ENCODE assay signal across 27 cellular contexts in genomic region chr3:198030726-198031125, GRCh38.
"Had no signal": no experiment of that assay in that cellular context is flagged by ENCODE, and none has a peak within 500 bp of the region (broad histone marks: within the 10 kb centered on the region; RNA-seq: fewer than 3 reads in every experiment).

No MANE protein-coding gene starts in this region.

- H3K9me3 ChIP-seq: gastrocnemius medialis, lower lobe of right lung, pancreas, right lobe of liver, suprapubic skin, transverse colon, upper lobe of right lung, uterus had no signal

- H3K27ac Mint-ChIP-seq: endodermal cell had no signal

- H3K4me1 Mint-ChIP-seq: stimulated activated naive CD8-positive, alpha-beta T cell treated with anti-CD3 and anti-CD28 coated beads, Interleukin-15, amount 100 ng/mL, for 72 hours had no signal

- H3K9me3 Mint-ChIP-seq: endodermal cell; naive thymus-derived CD4-positive, alpha-beta T cell; nephron; stimulated activated naive CD8-positive, alpha-beta T cell treated with anti-CD3 and anti-CD28 coated beads, Interleukin-15, amount 100 ng/mL, for 72 hours had no signal

- H3K27ac ChIP-seq: dorsolateral prefrontal cortex, epithelial cell of prostate, gastrocnemius medialis, lower lobe of right lung, pancreas, right lobe of liver, suprapubic skin, transverse colon, upper lobe of right lung, uterus had no signal

- H3K27me3 Mint-ChIP-seq: naive thymus-derived CD4-positive, alpha-beta T cell; stimulated activated naive CD8-positive, alpha-beta T cell treated with anti-CD3 and anti-CD28 coated beads, Interleukin-15, amount 100 ng/mL, for 72 hours had no signal

- H3K4me1 ChIP-seq: gastrocnemius medialis, lower lobe of right lung, pancreas, right lobe of liver, suprapubic skin, transverse colon, upper lobe of right lung, uterus had no signal

- ATAC-seq: esophagus mucosa; gastrocnemius medialis; left ventricle myocardium superior; naive thymus-derived CD4-positive, alpha-beta T cell; pancreas; stimulated activated naive CD8-positive, alpha-beta T cell treated with anti-CD3 and anti-CD28 coated beads, Interleukin-15, amount 100 ng/mL, for 72 hours had no signal

- H3K36me3 ChIP-seq: lower lobe of right lung, upper lobe of right lung, uterus had no signal

- H3K4me3 Mint-ChIP-seq: endodermal cell; naive thymus-derived CD4-positive, alpha-beta T cell; nephron; stimulated activated naive CD8-positive, alpha-beta T cell treated with anti-CD3 and anti-CD28 coated beads, Interleukin-15, amount 100 ng/mL, for 72 hours had no signal

- DNase-seq: cortex of kidney; dorsolateral prefrontal cortex; effector CD8-positive, alpha-beta T cell; endodermal cell; foreskin fibroblast; gastrocnemius medialis; head of caudate nucleus; left ventricle myocardium superior; lower lobe of right lung; midbrain; naive thymus-derived CD4-positive, alpha-beta T cell; occipital lobe; pancreas; right lobe of liver; small intestine; stimulated activated CD4-positive, alpha-beta T cell treated with anti-CD3 and anti-CD28 coated beads, Interleukin-15, amount 100 ng/mL, for 24 hours; stimulated activated CD4-positive, alpha-beta T cell treated with anti-CD3 and anti-CD28 coated beads, Interleukin-4, amount 100 ng/mL, for 1 hour; stimulated activated CD8-positive, alpha-beta memory T cell treated with anti-CD3 and anti-CD28 coated beads, Interleukin-4, amount 100 ng/mL, for 48 hours; stimulated activated naive CD4-positive, alpha-beta T cell; stimulated activated naive CD8-positive, alpha-beta T cell treated with anti-CD3 and anti-CD28 coated beads, Interleukin-15, amount 100 ng/mL, for 72 hours; transverse colon; upper lobe of right lung; uterus had no signal

- H3K27me3 ChIP-seq: dorsolateral prefrontal cortex, gastrocnemius medialis, pancreas, right lobe of liver, suprapubic skin, transverse colon, upper lobe of right lung, uterus had no signal

- H3K4me3 ChIP-seq: dorsolateral prefrontal cortex, gastrocnemius medialis, lower lobe of right lung, pancreas, right lobe of liver, suprapubic skin, transverse colon, upper lobe of right lung, uterus had no signal
